In the genomic region with DNA sequence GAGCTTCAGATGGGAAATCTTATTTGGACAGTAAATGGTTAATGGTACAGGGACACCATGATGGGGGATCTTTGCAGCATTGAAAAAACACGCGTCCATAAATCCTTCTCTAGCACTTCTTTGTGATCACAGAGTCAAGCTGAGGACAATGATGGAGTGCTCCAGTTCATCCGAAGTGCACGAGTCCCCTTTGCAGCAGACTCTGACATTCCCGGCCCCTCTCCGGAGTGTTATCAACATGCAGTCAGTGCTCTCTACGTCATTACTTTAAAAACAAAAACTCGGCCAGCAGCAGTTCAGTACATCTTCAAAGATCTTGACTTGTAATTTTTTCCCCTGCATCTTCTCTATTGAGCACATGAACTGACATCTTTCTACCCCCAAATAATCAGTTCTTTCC, we compare ENCODE assay signal across 1 cellular context.
TF ChIP-seq lines count a peak whose summit lies in the region.

No MANE protein-coding gene starts in this region.

TF ChIP-seq in GM23338, 12 proteins besides CTCF, POLR2A, EP300 and RAD21:
- TF ChIP-seq REST (IDR thresholded peaks at IDR 0.05; ENCODE audit: unreplicated experiment) (no peak), NANOG (IDR thresholded peaks at IDR 0.05; ENCODE audit: borderline replicate concordance) (no peak), POLR2AphosphoS5 (IDR thresholded peaks at IDR 0.05; ENCODE audit: low read depth) (no peak), STAT1 (IDR thresholded peaks at IDR 0.05; ENCODE audit: unreplicated experiment) (no peak), ZNF331 (CRISPR knock-in tag; IDR thresholded peaks at IDR 0.05; ENCODE audit: low read depth) (no peak), JUNB (IDR thresholded peaks at IDR 0.05; ENCODE audit: unreplicated experiment) (no peak), EZH2phosphoT487 (IDR thresholded peaks at IDR 0.05; ENCODE audit: unreplicated experiment) (no peak), ZNF114 (CRISPR knock-in tag; IDR thresholded peaks at IDR 0.05) (no peak), CREB1 (CRISPR knock-in tag; IDR thresholded peaks at IDR 0.05; ENCODE audit: low read depth) (no peak), EZH2 (IDR thresholded peaks at IDR 0.05; ENCODE audit: low read depth, unreplicated experiment) (no peak)
- TF ChIP-seq, protein P1, sequence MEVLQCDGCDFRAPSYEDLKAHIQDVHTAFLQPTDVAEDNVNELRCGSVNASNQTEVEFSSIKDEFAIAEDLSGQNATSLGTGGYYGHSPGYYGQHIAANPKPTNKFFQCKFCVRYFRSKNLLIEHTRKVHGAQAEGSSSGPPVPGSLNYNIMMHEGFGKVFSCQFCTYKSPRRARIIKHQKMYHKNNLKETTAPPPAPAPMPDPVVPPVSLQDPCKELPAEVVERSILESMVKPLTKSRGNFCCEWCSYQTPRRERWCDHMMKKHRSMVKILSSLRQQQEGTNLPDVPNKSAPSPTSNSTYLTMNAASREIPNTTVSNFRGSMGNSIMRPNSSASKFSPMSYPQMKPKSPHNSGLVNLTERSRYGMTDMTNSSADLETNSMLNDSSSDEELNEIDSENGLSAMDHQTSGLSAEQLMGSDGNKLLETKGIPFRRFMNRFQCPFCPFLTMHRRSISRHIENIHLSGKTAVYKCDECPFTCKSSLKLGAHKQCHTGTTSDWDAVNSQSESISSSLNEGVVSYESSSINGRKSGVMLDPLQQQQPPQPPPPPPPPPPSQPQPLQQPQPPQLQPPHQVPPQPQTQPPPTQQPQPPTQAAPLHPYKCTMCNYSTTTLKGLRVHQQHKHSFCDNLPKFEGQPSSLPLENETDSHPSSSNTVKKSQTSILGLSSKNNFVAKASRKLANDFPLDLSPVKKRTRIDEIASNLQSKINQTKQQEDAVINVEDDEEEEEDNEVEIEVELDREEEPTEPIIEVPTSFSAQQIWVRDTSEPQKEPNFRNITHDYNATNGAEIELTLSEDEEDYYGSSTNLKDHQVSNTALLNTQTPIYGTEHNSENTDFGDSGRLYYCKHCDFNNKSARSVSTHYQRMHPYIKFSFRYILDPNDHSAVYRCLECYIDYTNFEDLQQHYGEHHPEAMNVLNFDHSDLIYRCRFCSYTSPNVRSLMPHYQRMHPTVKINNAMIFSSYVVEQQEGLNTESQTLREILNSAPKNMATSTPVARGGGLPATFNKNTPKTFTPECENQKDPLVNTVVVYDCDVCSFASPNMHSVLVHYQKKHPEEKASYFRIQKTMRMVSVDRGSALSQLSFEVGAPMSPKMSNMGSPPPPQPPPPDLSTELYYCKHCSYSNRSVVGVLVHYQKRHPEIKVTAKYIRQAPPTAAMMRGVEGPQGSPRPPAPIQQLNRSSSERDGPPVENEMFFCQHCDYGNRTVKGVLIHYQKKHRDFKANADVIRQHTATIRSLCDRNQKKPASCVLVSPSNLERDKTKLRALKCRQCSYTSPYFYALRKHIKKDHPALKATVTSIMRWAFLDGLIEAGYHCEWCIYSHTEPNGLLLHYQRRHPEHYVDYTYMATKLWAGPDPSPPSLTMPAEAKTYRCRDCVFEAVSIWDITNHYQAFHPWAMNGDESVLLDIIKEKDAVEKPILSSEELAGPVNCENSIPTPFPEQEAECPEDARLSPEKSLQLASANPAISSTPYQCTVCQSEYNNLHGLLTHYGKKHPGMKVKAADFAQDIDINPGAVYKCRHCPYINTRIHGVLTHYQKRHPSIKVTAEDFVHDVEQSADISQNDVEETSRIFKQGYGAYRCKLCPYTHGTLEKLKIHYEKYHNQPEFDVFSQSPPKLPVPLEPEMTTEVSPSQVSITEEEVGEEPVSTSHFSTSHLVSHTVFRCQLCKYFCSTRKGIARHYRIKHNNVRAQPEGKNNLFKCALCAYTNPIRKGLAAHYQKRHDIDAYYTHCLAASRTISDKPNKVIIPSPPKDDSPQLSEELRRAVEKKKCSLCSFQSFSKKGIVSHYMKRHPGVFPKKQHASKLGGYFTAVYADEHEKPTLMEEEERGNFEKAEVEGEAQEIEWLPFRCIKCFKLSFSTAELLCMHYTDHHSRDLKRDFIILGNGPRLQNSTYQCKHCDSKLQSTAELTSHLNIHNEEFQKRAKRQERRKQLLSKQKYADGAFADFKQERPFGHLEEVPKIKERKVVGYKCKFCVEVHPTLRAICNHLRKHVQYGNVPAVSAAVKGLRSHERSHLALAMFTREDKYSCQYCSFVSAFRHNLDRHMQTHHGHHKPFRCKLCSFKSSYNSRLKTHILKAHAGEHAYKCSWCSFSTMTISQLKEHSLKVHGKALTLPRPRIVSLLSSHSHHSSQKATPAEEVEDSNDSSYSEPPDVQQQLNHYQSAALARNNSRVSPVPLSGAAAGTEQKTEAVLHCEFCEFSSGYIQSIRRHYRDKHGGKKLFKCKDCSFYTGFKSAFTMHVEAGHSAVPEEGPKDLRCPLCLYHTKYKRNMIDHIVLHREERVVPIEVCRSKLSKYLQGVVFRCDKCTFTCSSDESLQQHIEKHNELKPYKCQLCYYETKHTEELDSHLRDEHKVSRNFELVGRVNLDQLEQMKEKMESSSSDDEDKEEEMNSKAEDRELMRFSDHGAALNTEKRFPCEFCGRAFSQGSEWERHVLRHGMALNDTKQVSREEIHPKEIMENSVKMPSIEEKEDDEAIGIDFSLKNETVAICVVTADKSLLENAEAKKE (CRISPR knock-in tag; IDR thresholded peaks at IDR 0.05): no peak
- TF ChIP-seq, protein P2, sequence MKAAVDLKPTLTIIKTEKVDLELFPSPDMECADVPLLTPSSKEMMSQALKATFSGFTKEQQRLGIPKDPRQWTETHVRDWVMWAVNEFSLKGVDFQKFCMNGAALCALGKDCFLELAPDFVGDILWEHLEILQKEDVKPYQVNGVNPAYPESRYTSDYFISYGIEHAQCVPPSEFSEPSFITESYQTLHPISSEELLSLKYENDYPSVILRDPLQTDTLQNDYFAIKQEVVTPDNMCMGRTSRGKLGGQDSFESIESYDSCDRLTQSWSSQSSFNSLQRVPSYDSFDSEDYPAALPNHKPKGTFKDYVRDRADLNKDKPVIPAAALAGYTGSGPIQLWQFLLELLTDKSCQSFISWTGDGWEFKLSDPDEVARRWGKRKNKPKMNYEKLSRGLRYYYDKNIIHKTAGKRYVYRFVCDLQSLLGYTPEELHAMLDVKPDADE (IDR thresholded peaks at IDR 0.05): no peak
TF ChIP-seq in GM23338: peak in this region for 0.
